In genomic region chr19:41531438-41532311, GRCh38 we compare ENCODE assay signal across 8 cellular contexts. TPM values are rescaled to one million over a fixed set of nuclear protein-coding genes. Genes with fewer than 3 reads are reported as not detected.
A peak's percentile ranks its signal among the peaks of the same experiment; 100 is the strongest.
DNase-seq lines count a peak whose midpoint lies in the region; ATAC-seq and TF ChIP-seq lines count a peak whose summit lies in the region.

No MANE protein-coding gene starts in this region.

- no peak overlapping the region for H3K4ac ChIP-seq in neuronal stem cell (ENCODE audit: low read length)

- H3K36me3 Mint-ChIP-seq in chondrocyte (ENCODE audit: low read depth), result no peaks in the 10 kb centered on the region

- no peak overlapping the region for H2AFZ ChIP-seq in neuronal stem cell (ENCODE audit: low read length)

- TF ChIP-seq CTCF in chondrocyte (IDR thresholded peaks at IDR 0.05) (no peak), mucosa of descending colon (IDR thresholded peaks at IDR 0.05) (no peak)

- H3K27ac Mint-ChIP-seq in chondrocyte (ENCODE audit: unreplicated experiment), result peak overlapping the region; percentile 63

- ATAC-seq in mucosa of descending colon, result peak; percentile 90

- H3K4me2 ChIP-seq in neuronal stem cell (ENCODE audit: insufficient read depth, low read length, poor library complexity, severe bottlenecking), result no peak overlapping the region

- peaks cover 25% of the 10 kb centered on the region for H3K27me3 Mint-ChIP-seq in chondrocyte (ENCODE audit: low read depth)

- H3K4me3 ChIP-seq in GM08714 (ENCODE audit: low read length) (peak overlapping the region; percentile 63; the same call in 1 of the 2 replicates), mucosa of descending colon (no peak overlapping the region), neuronal stem cell (ENCODE audit: low read length in 2 of 2) (no peak overlapping the region)

- peaks cover 7% of the 10 kb centered on the region for H3K4me1 ChIP-seq in mucosa of descending colon (ENCODE audit: low read depth)
- peaks cover 0 to 11% of the 10 kb centered on the region in 2 donors for H3K4me1 ChIP-seq in neuronal stem cell (ENCODE audit: control insufficient read depth in 2 of 2, insufficient read depth in 1 of 2, low read depth in 1 of 2, low read length in 2 of 2)

- H2BK15ac ChIP-seq in neuronal stem cell (ENCODE audit: low read length), result no peak overlapping the region

- H3K27me3 ChIP-seq in neuronal stem cell (ENCODE audit: control insufficient read depth in 3 of 3, insufficient read depth in 3 of 3, low read depth in 1 of 3, low read length in 3 of 3), result peaks cover 0 to 17% (median 0%) of the 10 kb centered on the region in 3 experiments

- H3K27ac ChIP-seq in neuronal stem cell (replicated peaks; ENCODE audit: low read length), result no peak overlapping the region

- peak overlapping the region; percentile 48 for H3K4me3 Mint-ChIP-seq in chondrocyte (ENCODE audit: unreplicated experiment)

- H3K9me3 ChIP-seq in mucosa of descending colon (no peaks in the 10 kb centered on the region), neuronal stem cell (replicated peaks in 1 of 2; ENCODE audit: control insufficient read depth in 2 of 2, insufficient read depth in 1 of 2, low read depth in 1 of 2, low read length in 2 of 2) (peaks cover 0 to 11% of the 10 kb centered on the region in 2 donors)

- no peak overlapping the region for H2BK12ac ChIP-seq in neuronal stem cell (ENCODE audit: low read length)

- no peak overlapping the region for H3K9ac ChIP-seq in neuronal stem cell (ENCODE audit: low read depth, low read length, poor library complexity)

- H3K4me1 Mint-ChIP-seq in chondrocyte (ENCODE audit: low read depth), result peaks cover 11% of the 10 kb centered on the region

- H3K9me3 Mint-ChIP-seq in chondrocyte (ENCODE audit: low read depth), result no peaks in the 10 kb centered on the region

- H2BK120ac ChIP-seq in neuronal stem cell (ENCODE audit: low read depth, low read length), result no peak overlapping the region

- H4K8ac ChIP-seq in neuronal stem cell (ENCODE audit: low read depth, low read length), result no peak overlapping the region

- H3K36me3 ChIP-seq in mucosa of descending colon (ENCODE audit: low read depth), result no peaks in the 10 kb centered on the region
- no peaks in the 10 kb centered on the region for H3K36me3 ChIP-seq in neuronal stem cell (replicated peaks in 1 of 2; ENCODE audit: control insufficient read depth in 2 of 2, insufficient read depth in 2 of 2, low read length in 2 of 2)

- no peak overlapping the region for H3K23ac ChIP-seq in neuronal stem cell (ENCODE audit: low read depth, low read length, poor library complexity)

- no peak overlapping the region for H4K91ac ChIP-seq in neuronal stem cell (ENCODE audit: low read depth, low read length, poor library complexity)

- no peak overlapping the region for H3K18ac ChIP-seq in neuronal stem cell (ENCODE audit: low read length)

- H3K79me1 ChIP-seq in neuronal stem cell (ENCODE audit: low read depth, low read length), result no peaks in the 10 kb centered on the region

- DNase-seq in HT-29 (ENCODE audit: low spot score) (peak; percentile 35), chondrocyte (ENCODE audit: low spot score) (no peak), mucosa of descending colon (peak; percentile 49 to 78 (median 68)), kidney glomerular epithelial cell (lab: John Stamatoyannopoulos, UW) (no peak), neuronal stem cell (ENCODE audit: low spot score) (no peak)
- DNase-seq in activated CD4-positive, CD25-positive, alpha-beta regulatory T cell treated with anti-CD3 and anti-CD28 coated beads, Interleukin-2, amount 50 U/mL, for 16 hours (ENCODE audit: low read depth, low spot score), result peak; percentile 57
- peak; percentile 76 for DNase-seq in stimulated activated naive CD4-positive, alpha-beta T cell treated with Interleukin-2 at 50 U/mL for 16 hours (lab: John Stamatoyannopoulos, UW)

- H2AK5ac ChIP-seq in neuronal stem cell (ENCODE audit: low read depth, low read length), result no peak overlapping the region

- no CpG with 5 or more reads among the region's 13 CpGs for WGBS in neuronal stem cell (ENCODE audit: extremely low coverage in 2 of 2, insufficient read length in 2 of 2, insufficient replicate concordance in 1 of 2), 2 donors

- intact Hi-C loops in mucosa of descending colon (cut with DNase I, micrococcal nuclease), result no loop called here

- no peak overlapping the region for H3K14ac ChIP-seq in neuronal stem cell (ENCODE audit: low read length)

- no peak overlapping the region for H2BK5ac ChIP-seq in neuronal stem cell (ENCODE audit: low read length)

RNA-seq across cellular contexts. Expression of gene CEACAM21, which starts 44.3 kb away (rescaled TPM):
- total RNA-seq in HT-29 (2014; rRNA removed; shearing (Covaris generic)), result not detected in 2 replicates
- total RNA-seq in chondrocyte (not detected in 3 replicates), mucosa of descending colon (1 to 10 TPM; 1.4 to 2.1 (median 1.9) TPM)
- polyA plus RNA-seq in neuronal stem cell (2013, experiment 1 of 2), result 1.2 TPM
- polyA plus RNA-seq in neuronal stem cell (2013, experiment 2 of 2), result 0.83 TPM

Comparison
In these comparisons a context has a peak if more than half of its experiments do, and no peak if none do; other contexts are left out.
1. DNase-seq: peak in HT-29 (single experiment), activated CD4-positive, CD25-positive, alpha-beta regulatory T cell treated with anti-CD3 and anti-CD28 coated beads, Interleukin-2, amount 50 U/mL, for 16 hours (single experiment), mucosa of descending colon (3 of 3) and stimulated activated naive CD4-positive, alpha-beta T cell treated with Interleukin-2 at 50 U/mL for 16 hours (single experiment); none in chondrocyte (single experiment), kidney glomerular epithelial cell (single experiment) and neuronal stem cell (single experiment).